Comparison of ENCODE assay signal across 27 cellular contexts in the genomic region with DNA sequence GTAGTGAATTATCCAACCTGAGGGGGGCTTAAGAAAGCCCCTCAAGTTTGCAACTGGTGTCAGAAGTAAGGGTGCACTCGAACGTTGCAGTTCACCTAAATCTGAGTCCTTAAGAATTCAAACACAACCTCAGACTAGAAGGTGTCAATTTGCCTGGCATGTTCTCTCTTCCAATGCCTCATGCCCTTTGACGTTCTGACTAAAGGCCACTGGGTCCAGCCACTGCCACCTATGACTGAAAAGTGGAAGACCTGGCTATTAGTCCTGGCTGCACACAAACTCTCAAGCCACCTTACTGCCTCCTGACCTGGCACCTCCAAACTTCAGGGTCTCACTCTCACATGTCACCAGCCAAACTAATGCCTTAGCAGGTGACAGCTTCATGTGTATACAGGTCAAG. TPM values are rescaled to one million over a fixed set of nuclear protein-coding genes. Genes with fewer than 3 reads are reported as not detected.
DNase-seq lines count a peak whose midpoint lies in the region; ATAC-seq, FAIRE-seq and TF ChIP-seq lines count a peak whose summit lies in the region.
"Had no signal": no experiment of that assay in that cellular context is flagged by ENCODE, and none has a peak within 500 bp of the region (broad histone marks: within the 10 kb centered on the region; RNA-seq: fewer than 3 reads in every experiment).

No MANE protein-coding gene starts in this region.

- no peaks in the 10 kb centered on the region for H4K20me1 ChIP-seq in neural progenitor cell (ENCODE audit: low read depth)
- H4K20me1 ChIP-seq: BLaER1 treated with 17β-estradiol and CSF1 and Interleukin-3, amounts not matched to agents 10 nM and 100 nM had no signal

- peaks cover 21% of the 10 kb centered on the region for H3F3A ChIP-seq in neural progenitor cell (ENCODE audit: low read depth)

- no peak overlapping the region for H3K4me2 ChIP-seq in neural progenitor cell
- H3K4me2 ChIP-seq: A549; BLaER1 treated with 17β-estradiol and CSF1 and Interleukin-3, amounts not matched to agents 10 nM and 100 nM had no signal

- no peak for ATAC-seq in T-helper 17 cell
- no peak for ATAC-seq in GM21528 (IDR thresholded peaks at IDR 0.05; ENCODE audit: low FRiP score, unreplicated experiment)
- ATAC-seq: A549 had no signal

- H3K9me3 ChIP-seq in T-helper 17 cell (ENCODE audit: control insufficient read depth, low read length, poor library complexity, severe bottlenecking) (no peaks in the 10 kb centered on the region), neural progenitor cell (ENCODE audit: low read depth) (no peaks in the 10 kb centered on the region)
- H3K9me3 ChIP-seq: A549; BE2C; BLaER1 treated with 17β-estradiol and CSF1 and Interleukin-3, amounts not matched to agents 10 nM and 100 nM; HAP-1 had no signal

- no peaks in the 10 kb centered on the region for H3K27me3 ChIP-seq in neural progenitor cell
- H3K27me3 ChIP-seq: BE2C; BLaER1 treated with 17β-estradiol and CSF1 and Interleukin-3, amounts not matched to agents 10 nM and 100 nM had no signal

- no peak overlapping the region for H3K27ac ChIP-seq in neural progenitor cell
- H3K27ac ChIP-seq: A549; BLaER1 treated with 17β-estradiol and CSF1 and Interleukin-3, amounts not matched to agents 10 nM and 100 nM had no signal

- H3K9me3 Mint-ChIP-seq in dendritic cell treated with granulocyte-macrophage colony-stimulating factor and Interleukin-4, amounts not matched to agents 40 ng/mL and 50 ng/mL, for 4 days: no peaks in the 10 kb centered on the region
- no peaks in the 10 kb centered on the region for H3K9me3 Mint-ChIP-seq in neural progenitor cell
- H3K9me3 Mint-ChIP-seq: CD14-positive monocyte; CD4-positive, alpha-beta T cell; CD8-positive, alpha-beta memory T cell; HFFc6 had no signal

- intact Hi-C loops in dendritic cell treated with granulocyte-macrophage colony-stimulating factor and Interleukin-4, amounts not matched to agents 40 ng/mL and 50 ng/mL, for 4 days (cut with micrococcal nuclease): no loop called here

- no peaks in the 10 kb centered on the region for H3K36me3 ChIP-seq in neural progenitor cell
- H3K36me3 ChIP-seq: BE2C; BLaER1 treated with 17β-estradiol and CSF1 and Interleukin-3, amounts not matched to agents 10 nM and 100 nM; HAP-1 had no signal

- H3K4me3 ChIP-seq in neural progenitor cell: no peak overlapping the region
- H3K4me3 ChIP-seq: A549; BLaER1 treated with 17β-estradiol and CSF1 and Interleukin-3, amounts not matched to agents 10 nM and 100 nM; HAP-1 had no signal

- H3K79me2 ChIP-seq in neural progenitor cell (ENCODE audit: low read depth): no peaks in the 10 kb centered on the region

- no peak for TF ChIP-seq CTCF in neural progenitor cell (IDR thresholded peaks at IDR 0.05)

- H3K4me3 Mint-ChIP-seq in T-helper 17 cell: no peak overlapping the region
- H3K4me3 Mint-ChIP-seq in dendritic cell treated with granulocyte-macrophage colony-stimulating factor and Interleukin-4, amounts not matched to agents 40 ng/mL and 50 ng/mL, for 4 days: no peak overlapping the region
- H3K4me3 Mint-ChIP-seq in neural progenitor cell: no peak overlapping the region
- H3K4me3 Mint-ChIP-seq: CD14-positive monocyte; CD4-positive, alpha-beta T cell; CD8-positive, alpha-beta memory T cell; HFFc6 had no signal

- FAIRE-seq in urothelium cell line (lab: Jason Lieb, UNC) (peak; percentile 13), RCC 7860 (lab: Jason Lieb, UNC) (no peak)
- FAIRE-seq: A549, GM12891, GM18507, H54 had no signal

- H3K36me3 Mint-ChIP-seq in T-helper 17 cell (ENCODE audit: low read depth) (peaks cover 3% of the 10 kb centered on the region), neural progenitor cell (no peaks in the 10 kb centered on the region)
- H3K36me3 Mint-ChIP-seq in dendritic cell treated with granulocyte-macrophage colony-stimulating factor and Interleukin-4, amounts not matched to agents 40 ng/mL and 50 ng/mL, for 4 days (ENCODE audit: low read depth): peaks cover 99% of the 10 kb centered on the region
- H3K36me3 Mint-ChIP-seq: CD14-positive monocyte; CD8-positive, alpha-beta memory T cell had no signal

- no peak overlapping the region for H3K9ac ChIP-seq in neural progenitor cell

- H3K4me1 ChIP-seq in neural progenitor cell: peaks cover 26% of the 10 kb centered on the region
- H3K4me1 ChIP-seq: A549 had no signal

- H3K27me3 Mint-ChIP-seq in T-helper 17 cell (peaks cover 53% of the 10 kb centered on the region), neural progenitor cell (ENCODE audit: insufficient read depth, low read depth) (peaks cover 23% of the 10 kb centered on the region)
- H3K27me3 Mint-ChIP-seq in dendritic cell treated with granulocyte-macrophage colony-stimulating factor and Interleukin-4, amounts not matched to agents 40 ng/mL and 50 ng/mL, for 4 days: no peaks in the 10 kb centered on the region

- DNase-seq in T-helper 17 cell (no peak), neural progenitor cell (ENCODE audit: low spot score) (no peak), urothelium cell line (ENCODE audit: low spot score) (no peak), HT-29 (ENCODE audit: low spot score) (no peak), RCC 7860 (ENCODE audit: low spot score) (no peak)
- DNase-seq: 8988T; ACHN; AML-193; BE2C; CD4-positive, alpha-beta T cell; CD8-positive, alpha-beta memory T cell; DMS53; DMS79 treated with DMSO at 0.1 percent for 48 hours; GF-D8; GOT3; HFFc6 had no signal

- H2AFZ ChIP-seq in neural progenitor cell (replicated peaks): no peak overlapping the region

- H3K4me1 Mint-ChIP-seq in T-helper 17 cell (peaks cover 17% of the 10 kb centered on the region), neural progenitor cell (peaks cover 46% of the 10 kb centered on the region)
- H3K4me1 Mint-ChIP-seq in dendritic cell treated with granulocyte-macrophage colony-stimulating factor and Interleukin-4, amounts not matched to agents 40 ng/mL and 50 ng/mL, for 4 days (ENCODE audit: low read depth): peaks cover 73% of the 10 kb centered on the region

- peak overlapping the region; percentile 78 for H3K27ac Mint-ChIP-seq in T-helper 17 cell
- H3K27ac Mint-ChIP-seq in dendritic cell treated with granulocyte-macrophage colony-stimulating factor and Interleukin-4, amounts not matched to agents 40 ng/mL and 50 ng/mL, for 4 days: peak overlapping the region; percentile 42
- peak overlapping the region; percentile 26 for H3K27ac Mint-ChIP-seq in neural progenitor cell
- H3K27ac Mint-ChIP-seq: CD14-positive monocyte; CD4-positive, alpha-beta T cell; HFFc6 had no signal

RNA-seq across cellular contexts. Expression of gene APOL4, which starts 8.0 kb away (rescaled TPM):
- total RNA-seq in T-helper 17 cell (under 1 TPM in 1 of 2 donors, not detected in 1; 0.22 TPM), neural progenitor cell (ENCODE audit: low replicate concordance) (0.56 and 0.82 TPM in 2 replicates)
- total RNA-seq in HT-29 (2014; rRNA removed; shearing (Covaris generic)): 0.65 TPM in 1 of 2 replicates, not detected in the other
- total RNA-seq: CD4-positive, alpha-beta T cell; Daoy; G401; HFFc6 had no signal

RNA-seq across cellular contexts. Expression of gene APOL3, which starts 33.0 kb away (rescaled TPM):
- 100 to 1,000 TPM; 229 to 265 TPM for total RNA-seq in T-helper 17 cell
- total RNA-seq in neural progenitor cell (ENCODE audit: low replicate concordance): not detected in 2 replicates
- total RNA-seq in HT-29 (2014; rRNA removed; shearing (Covaris generic)): 0.70 and 1.7 TPM in 2 replicates
- total RNA-seq: G401 had no signal

RNA-seq across cellular contexts. Expression of gene APOL2, which starts 45.8 kb away (rescaled TPM):
- total RNA-seq in T-helper 17 cell: 10 to 100 TPM; 36.9 to 42.9 TPM
- total RNA-seq in neural progenitor cell (ENCODE audit: low replicate concordance): 10.9 and 12.8 TPM in 2 replicates
- total RNA-seq in HT-29 (2014; rRNA removed; shearing (Covaris generic)): 16.0 and 20.8 TPM in 2 replicates

RNA-seq across cellular contexts. Expression of gene APOL1, which starts 59.4 kb away (rescaled TPM):
- 10 to 100 TPM; 12.5 to 15.0 TPM for total RNA-seq in T-helper 17 cell
- not detected in 2 replicates for total RNA-seq in neural progenitor cell (ENCODE audit: low replicate concordance)
- total RNA-seq in HT-29 (2014; rRNA removed; shearing (Covaris generic)): 8.4 and 15.2 TPM in 2 replicates
- total RNA-seq: G401 had no signal

Comparison
In these comparisons a context has a peak if more than half of its experiments do, and no peak if none do; other contexts are left out.
1. H3K27ac Mint-ChIP-seq: peak in every context shown above with its lines; median percentile 78 in T-helper 17 cell; 42 in dendritic cell treated with granulocyte-macrophage colony-stimulating factor and Interleukin-4, amounts not matched to agents 40 ng/mL and 50 ng/mL, for 4 days; 26 in neural progenitor cell.
2. RNA of gene APOL3, which starts 33.0 kb away (total RNA-seq): 229 to 265 TPM in T-helper 17 cell; 0.70 to 1.7 TPM in HT-29 and not detected in neural progenitor cell; every median in the first group is over 10 times any median in the second.